ENCODE assay signal across 8 cellular contexts in the genomic region with DNA sequence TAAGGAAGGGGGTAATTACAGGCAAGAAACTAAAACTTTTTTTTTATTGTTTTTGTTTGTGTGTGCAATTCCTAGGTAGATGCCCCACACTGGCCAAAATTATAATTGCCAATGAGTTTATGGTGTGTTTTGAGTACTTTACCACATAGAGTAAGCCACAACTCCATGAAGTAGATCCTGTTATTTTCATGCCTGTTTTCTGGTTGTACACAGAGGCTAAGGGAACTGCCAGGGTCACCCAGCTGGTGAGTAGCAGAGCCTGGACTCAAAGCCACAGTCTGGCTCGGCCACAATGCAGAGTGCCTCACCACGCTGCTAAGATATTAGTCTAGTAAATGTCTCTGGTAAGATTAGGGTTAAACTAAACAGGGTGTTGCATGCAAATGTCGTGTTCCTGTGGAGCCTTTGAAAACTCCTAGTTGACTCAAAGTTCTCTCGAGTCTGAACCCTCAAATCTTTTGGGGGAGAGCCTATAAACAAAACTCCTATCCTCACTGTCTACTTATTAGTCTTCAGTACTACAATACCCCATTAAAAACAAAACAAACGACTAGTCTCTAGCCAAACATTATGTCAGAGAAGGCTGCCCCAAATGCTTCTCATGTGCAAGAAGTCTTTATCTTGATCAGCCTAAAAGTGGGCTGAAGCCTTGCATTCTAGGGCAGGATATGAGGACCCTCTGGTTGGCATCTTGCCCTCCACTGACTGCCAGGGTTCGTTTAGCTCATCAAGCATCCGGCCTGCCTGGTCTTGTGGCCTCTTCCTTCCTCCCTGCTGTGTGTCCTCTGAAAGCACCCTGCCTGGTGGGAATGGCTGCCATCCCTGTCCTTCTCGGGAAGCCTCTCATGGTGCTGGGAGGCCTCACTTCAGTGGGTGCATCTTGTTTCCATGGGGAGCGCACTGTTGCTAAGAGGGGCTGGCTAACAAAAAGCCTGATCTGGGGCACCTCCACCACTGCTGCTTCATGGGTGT. TPM values are rescaled to one million over a fixed set of nuclear protein-coding genes. Genes with fewer than 3 reads are reported as not detected.
A peak's percentile ranks its signal among the peaks of the same experiment; 100 is the strongest.
DNase-seq lines count a peak whose midpoint lies in the region; ATAC-seq and TF ChIP-seq lines count a peak whose summit lies in the region.

No MANE protein-coding gene starts in this region.

- H3K9me3 Mint-ChIP-seq in activated naive CD8-positive, alpha-beta T cell (ENCODE audit: low read depth), result no peaks in the 10 kb centered on the region
- H3K9me3 Mint-ChIP-seq in neural crest cell, result no peaks in the 10 kb centered on the region

- peaks cover 10% of the 10 kb centered on the region for H3K4me1 Mint-ChIP-seq in activated naive CD8-positive, alpha-beta T cell (ENCODE audit: low read depth)
- H3K4me1 Mint-ChIP-seq in neural crest cell, result peaks cover 18% of the 10 kb centered on the region

- TF ChIP-seq CTCF in neural crest cell (conservative IDR thresholded peaks at IDR 0.05), result no peak

- peak overlapping the region; percentile 82 for H3K27ac Mint-ChIP-seq in activated naive CD8-positive, alpha-beta T cell
- no peak overlapping the region for H3K27ac Mint-ChIP-seq in neural crest cell (ENCODE audit: unreplicated experiment)

- no peaks in the 10 kb centered on the region for H3K27me3 Mint-ChIP-seq in activated naive CD8-positive, alpha-beta T cell
- peaks cover 3% of the 10 kb centered on the region for H3K27me3 Mint-ChIP-seq in neural crest cell (ENCODE audit: low read depth)

- DNase-seq in neural crest cell (ENCODE audit: low read depth, low spot score) (no peak), middle frontal gyrus (ENCODE audit: extremely low spot score, low spot score) (no peak), SW480 (ENCODE audit: low spot score) (no peak), SIG-M5 treated with dmso at 0.1 percent for 504 hours (lab: John Stamatoyannopoulos, UW; ENCODE audit: unreplicated experiment) (no peak), AG20443 (ENCODE audit: low spot score) (no peak)

- H3K36me3 Mint-ChIP-seq in activated naive CD8-positive, alpha-beta T cell, result no peaks in the 10 kb centered on the region
- no peaks in the 10 kb centered on the region for H3K36me3 Mint-ChIP-seq in neural crest cell (ENCODE audit: low read depth)

- peak overlapping the region; percentile 46 for H3K4me3 Mint-ChIP-seq in activated naive CD8-positive, alpha-beta T cell
- H3K4me3 Mint-ChIP-seq in neural crest cell, result peak overlapping the region; percentile 35

- ATAC-seq in GM18498 (IDR thresholded peaks at IDR 0.05; ENCODE audit: unreplicated experiment) (peak; percentile 19), HG02610 (IDR thresholded peaks at IDR 0.05; ENCODE audit: unreplicated experiment) (peak; percentile 22)

RNA-seq across cellular contexts. Expression of a gene that starts 4.2 kb away (rescaled TPM):
- total RNA-seq in neural crest cell, result 35.1 and 41.7 TPM in 2 replicates
